25 cellular contexts compared by ENCODE assay signal in genomic region chr4:98976716-98977115, GRCh38. TPM values are rescaled to one million over a fixed set of nuclear protein-coding genes. Genes with fewer than 3 reads are reported as not detected.
DNase-seq lines count a peak whose midpoint lies in the region; ATAC-seq and TF ChIP-seq lines count a peak whose summit lies in the region.
"Had no signal": no experiment of that assay in that cellular context is flagged by ENCODE, and none has a peak within 500 bp of the region (broad histone marks: within the 10 kb centered on the region; RNA-seq: fewer than 3 reads in every experiment).

No MANE protein-coding gene starts in this region.

- no peaks in the 10 kb centered on the region for H3F3A ChIP-seq in PC-3 (ENCODE audit: low read length, unreplicated experiment)

- H3K9ac ChIP-seq in PC-3 (ENCODE audit: low read length) = no peak overlapping the region

- in situ Hi-C loops in brain microvascular endothelial cell (cut with HindIII; ENCODE audit: low pct_ligation_motif_present, low sequenced_read_pairs) = no loop called here

- H3K36me3 Mint-ChIP-seq in activated T-cell treated with anti-CD3 and anti-CD28 coated beads, Interleukin-2, amount 50 U/mL, for 24 hours (ENCODE audit: low read depth) = no peaks in the 10 kb centered on the region
- H3K36me3 Mint-ChIP-seq: activated naive CD4-positive, alpha-beta T cell treated with anti-CD3 and anti-CD28 coated beads, Interleukin-2, amount 10 ng/mL, durations not matched to agents 7 days and 5 days; CD14-positive monocyte; stimulated activated effector memory CD8-positive, alpha-beta T cell treated with anti-CD3 and anti-CD28 coated beads, Interleukin-12 subunit alpha, Interleukin-12 subunit beta, amount 100 ng/mL, for 72 hours; T-cell had no signal

- no peaks in the 10 kb centered on the region for H3K4me1 Mint-ChIP-seq in activated T-cell treated with anti-CD3 and anti-CD28 coated beads, Interleukin-2, amount 50 U/mL, for 24 hours (ENCODE audit: low read depth)
- H3K4me1 Mint-ChIP-seq: activated naive CD4-positive, alpha-beta T cell treated with anti-CD3 and anti-CD28 coated beads, Interleukin-2, amount 10 ng/mL, durations not matched to agents 7 days and 5 days; CD14-positive monocyte; neural crest cell; stimulated activated effector memory CD8-positive, alpha-beta T cell treated with anti-CD3 and anti-CD28 coated beads, Interleukin-12 subunit alpha, Interleukin-12 subunit beta, amount 100 ng/mL, for 72 hours; T-cell had no signal

- H3K4me3 ChIP-seq in PC-3 (ENCODE audit: low read length) = no peak overlapping the region
- no peak overlapping the region for H3K4me3 ChIP-seq in brain microvascular endothelial cell (ENCODE audit: low read depth, low read length)
- H3K4me3 ChIP-seq in heart right ventricle = no peak overlapping the region
- H3K4me3 ChIP-seq: left ventricle myocardium inferior, testis, vagina had no signal

- TF ChIP-seq CTCF in PC-3 (conservative IDR thresholded peaks at IDR 0.05; ENCODE audit: low read depth, low read length) = no peak
- no peak for TF ChIP-seq CTCF in brain microvascular endothelial cell (IDR thresholded peaks at IDR 0.05; ENCODE audit: low read depth, low read length, missing control alignments)
- TF ChIP-seq CTCF in heart right ventricle (IDR thresholded peaks at IDR 0.05) = no peak

- no peak overlapping the region for H3K27ac Mint-ChIP-seq in activated T-cell treated with anti-CD3 and anti-CD28 coated beads, Interleukin-2, amount 50 U/mL, for 24 hours
- H3K27ac Mint-ChIP-seq: activated naive CD4-positive, alpha-beta T cell treated with anti-CD3 and anti-CD28 coated beads, Interleukin-2, amount 10 ng/mL, durations not matched to agents 7 days and 5 days; activated T-cell treated with anti-CD3 and anti-CD28 coated beads, Interleukin-2, amount 50 U/mL, for 72 hours; CD14-positive monocyte; stimulated activated effector memory CD8-positive, alpha-beta T cell treated with anti-CD3 and anti-CD28 coated beads, Interleukin-12 subunit alpha, Interleukin-12 subunit beta, amount 100 ng/mL, for 72 hours; T-cell had no signal

- H4K20me1 ChIP-seq in PC-3 (ENCODE audit: low read length) = no peaks in the 10 kb centered on the region

- H3K27ac ChIP-seq in PC-3 (ENCODE audit: low read length) (no peak overlapping the region), brain microvascular endothelial cell (no peak overlapping the region), heart right ventricle (no peak overlapping the region)
- H3K27ac ChIP-seq: left ventricle myocardium inferior, testis, vagina had no signal

- DNase-seq in EL (peak; percentile 77), PC-3 (peak; percentile 78), brain microvascular endothelial cell (peak; percentile 76), iris pigment epithelial cell (ENCODE audit: low read depth) (peak; percentile 71), heart right ventricle (no peak), D341Med (ENCODE audit: low spot score) (no peak), activated gamma-delta T cell treated with Interleukin-2 at 50 U/mL for 16 hours (no peak)
- no peak for DNase-seq in activated T-cell treated with anti-CD3 and anti-CD28 coated beads, Interleukin-2, amount 50 U/mL, for 24 hours
- DNase-seq: ACHN; activated naive CD4-positive, alpha-beta T cell treated with anti-CD3 and anti-CD28 coated beads, Interleukin-2, amount 10 ng/mL, durations not matched to agents 7 days and 5 days; activated T-cell treated with anti-CD3 and anti-CD28 coated beads, Interleukin-2, amount 50 U/mL, for 72 hours; aorta; effector memory CD4-positive, alpha-beta T cell; left ventricle myocardium inferior; NCI-H1417 treated with DMSO at 0.1 percent for 48 hours; NCI-H69; SHP77 treated with DMSO at 0.1 percent for 48 hours; stimulated activated CD4-positive, alpha-beta T cell treated with anti-CD3 and anti-CD28 coated beads, Interleukin-1b, Interleukin-23, amount 100 ng/mL, for 48 hours; T-cell; testis had no signal

- H3K9me3 Mint-ChIP-seq in activated T-cell treated with anti-CD3 and anti-CD28 coated beads, Interleukin-2, amount 50 U/mL, for 24 hours = no peaks in the 10 kb centered on the region
- H3K9me3 Mint-ChIP-seq: activated naive CD4-positive, alpha-beta T cell treated with anti-CD3 and anti-CD28 coated beads, Interleukin-2, amount 10 ng/mL, durations not matched to agents 7 days and 5 days; activated T-cell treated with anti-CD3 and anti-CD28 coated beads, Interleukin-2, amount 50 U/mL, for 72 hours; neural crest cell; stimulated activated effector memory CD8-positive, alpha-beta T cell treated with anti-CD3 and anti-CD28 coated beads, Interleukin-12 subunit alpha, Interleukin-12 subunit beta, amount 100 ng/mL, for 72 hours; T-cell had no signal

- H3K4me1 ChIP-seq in PC-3 (ENCODE audit: insufficient read depth, low read length) = 0 out of 2 replicates have a peak, but pooled peaks cover 3% of the 10 kb centered on the region
- no peaks in the 10 kb centered on the region for H3K4me1 ChIP-seq in heart right ventricle
- H3K4me1 ChIP-seq: left ventricle myocardium inferior, testis, vagina had no signal

- POLR2A ChIA-PET in PC-3 (lab: Charles Lee; ENCODE audit: unreplicated experiment) = no interaction called here

- H3K79me2 ChIP-seq in PC-3 (ENCODE audit: low read length) = no peaks in the 10 kb centered on the region

- no TSS peak for BruUV-seq in PC-3 (replicated peaks; lab: Mats Ljungman, UMichigan)

- intact Hi-C loops in PC-3 (cut with micrococcal nuclease) = no loop called here
- intact Hi-C loops in heart right ventricle (cut with DNase I) = no loop called here

- H3K4me3 Mint-ChIP-seq in activated T-cell treated with anti-CD3 and anti-CD28 coated beads, Interleukin-2, amount 50 U/mL, for 24 hours = no peak overlapping the region
- H3K4me3 Mint-ChIP-seq: activated naive CD4-positive, alpha-beta T cell treated with anti-CD3 and anti-CD28 coated beads, Interleukin-2, amount 10 ng/mL, durations not matched to agents 7 days and 5 days; activated T-cell treated with anti-CD3 and anti-CD28 coated beads, Interleukin-2, amount 50 U/mL, for 72 hours; CD14-positive monocyte; neural crest cell; stimulated activated effector memory CD8-positive, alpha-beta T cell treated with anti-CD3 and anti-CD28 coated beads, Interleukin-12 subunit alpha, Interleukin-12 subunit beta, amount 100 ng/mL, for 72 hours; T-cell had no signal

- H3K4me2 ChIP-seq in PC-3 (ENCODE audit: low read length) = no peak overlapping the region

- peaks cover 4% of the 10 kb centered on the region for H3K27me3 Mint-ChIP-seq in activated T-cell treated with anti-CD3 and anti-CD28 coated beads, Interleukin-2, amount 50 U/mL, for 24 hours
- H3K27me3 Mint-ChIP-seq: activated naive CD4-positive, alpha-beta T cell treated with anti-CD3 and anti-CD28 coated beads, Interleukin-2, amount 10 ng/mL, durations not matched to agents 7 days and 5 days had no signal

- ATAC-seq in PC-3 (peak; percentile 80), heart right ventricle (no peak)
- ATAC-seq: activated T-cell treated with anti-CD3 and anti-CD28 coated beads, Interleukin-2, amount 50 U/mL, for 72 hours; HepG2; stimulated activated effector memory CD8-positive, alpha-beta T cell treated with anti-CD3 and anti-CD28 coated beads, Interleukin-12 subunit alpha, Interleukin-12 subunit beta, amount 100 ng/mL, for 72 hours; T-cell had no signal

- WGBS in heart right ventricle, 2 donors = 46 to 50% methylated on average over 4 of the region's 4 CpGs

- H3K36me3 ChIP-seq in PC-3 (ENCODE audit: low read depth, low read length) (no peaks in the 10 kb centered on the region), brain microvascular endothelial cell (replicated peaks) (no peaks in the 10 kb centered on the region), heart right ventricle (no peaks in the 10 kb centered on the region)
- H3K36me3 ChIP-seq: left ventricle myocardium inferior, vagina had no signal

- no peaks in the 10 kb centered on the region for H3K9me2 ChIP-seq in PC-3 (replicated peaks; ENCODE audit: low read length)

- no peaks in the 10 kb centered on the region for H3K27me3 ChIP-seq in PC-3 (ENCODE audit: low read length)
- H3K27me3 ChIP-seq in brain microvascular endothelial cell (replicated peaks) = no peaks in the 10 kb centered on the region
- H3K27me3 ChIP-seq in heart right ventricle = peaks cover 0 to 4% (median 0%) of the 10 kb centered on the region in 7 donors
- H3K27me3 ChIP-seq: testis, vagina had no signal

- no peak overlapping the region for H2AFZ ChIP-seq in PC-3 (ENCODE audit: low read length)

- H3K9me3 ChIP-seq in PC-3 (ENCODE audit: low read length) (no peaks in the 10 kb centered on the region), heart right ventricle (no peaks in the 10 kb centered on the region)
- H3K9me3 ChIP-seq: left ventricle myocardium inferior, testis, vagina had no signal

- CTCF ChIA-PET in PC-3 (lab: Charles Lee) = no interaction called here

RNA-seq across cellular contexts. Expression of gene METAP1, which starts 18.8 kb away (rescaled TPM):
- total RNA-seq in PC-3 (2014; rRNA removed) (53.9 and 54.8 TPM in 2 replicates), heart right ventricle (10 to 100 TPM; 54.2 to 79.7 (median 60.9) TPM)
- polyA plus RNA-seq in heart right ventricle = 10 to 100 TPM; 37.7 to 43.5 TPM

RNA-seq across cellular contexts. Expression of gene EIF4E, which starts 47.8 kb away (rescaled TPM):
- total RNA-seq in PC-3 (2014; rRNA removed) = 110 and 134 TPM in 2 replicates
- total RNA-seq in heart right ventricle = 10 to 100 TPM; 48.7 to 70.4 (median 58.4) TPM
- 10 to 100 TPM in 1 of 2 donors, 1 to 10 TPM in 1; 5.3 to 32.7 TPM for polyA plus RNA-seq in heart right ventricle

Comparison
In these comparisons a context has a peak if more than half of its experiments do, and no peak if none do; other contexts are left out.
1. DNase-seq: peak in EL (single experiment), PC-3 (single experiment), brain microvascular endothelial cell (single experiment) and iris pigment epithelial cell (single experiment); none in heart right ventricle (0 of 2), activated T-cell treated with anti-CD3 and anti-CD28 coated beads, Interleukin-2, amount 50 U/mL, for 24 hours (single experiment), D341Med (single experiment) and activated gamma-delta T cell treated with Interleukin-2 at 50 U/mL for 16 hours (single experiment).